22 cellular contexts compared by ENCODE assay signal in the genomic region with DNA sequence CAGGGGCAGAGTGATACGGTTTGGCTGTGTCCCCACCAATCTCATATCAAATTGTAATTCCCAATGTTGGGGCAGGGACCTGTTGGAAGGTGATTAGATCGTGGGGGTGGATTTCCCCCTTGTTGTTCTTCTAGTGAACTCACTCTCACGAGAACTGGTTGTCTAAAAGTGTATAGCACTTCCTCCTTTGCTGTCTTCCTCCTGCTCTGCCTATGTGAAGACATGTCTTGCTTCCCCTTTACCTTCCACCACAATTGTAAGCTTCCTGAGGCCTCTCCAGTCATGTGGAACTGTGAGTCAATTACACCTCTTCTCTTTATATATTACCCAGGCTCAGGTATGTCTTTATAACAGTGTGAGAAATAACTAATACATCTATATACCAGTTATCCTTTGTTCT.
"Had no signal": no experiment of that assay in that cellular context is flagged by ENCODE, and none has a peak within 500 bp of the region (broad histone marks: within the 10 kb centered on the region; RNA-seq: fewer than 3 reads in every experiment).

No MANE protein-coding gene starts in this region.

- H3K36me3 ChIP-seq: ascending aorta, pancreas, thyroid gland, WERI-Rb-1 had no signal

- H3K4me2 ChIP-seq: smooth muscle cell had no signal

- H3K4me3 Mint-ChIP-seq: activated T-cell treated with anti-CD3 and anti-CD28 coated beads, Interleukin-2, amount 50 U/mL, for 72 hours; central memory CD8-positive, alpha-beta T cell; natural killer cell; stimulated activated effector memory CD8-positive, alpha-beta T cell treated with anti-CD3 and anti-CD28 coated beads, Interleukin-12 subunit alpha, Interleukin-12 subunit beta, amount 100 ng/mL, for 72 hours had no signal

- H3K27ac ChIP-seq: ascending aorta, coronary artery, pancreas, thyroid gland, WERI-Rb-1 had no signal

- H3K4me1 Mint-ChIP-seq: central memory CD8-positive, alpha-beta T cell; natural killer cell; stimulated activated effector memory CD8-positive, alpha-beta T cell treated with anti-CD3 and anti-CD28 coated beads, Interleukin-12 subunit alpha, Interleukin-12 subunit beta, amount 100 ng/mL, for 72 hours had no signal

- H3K36me3 Mint-ChIP-seq: natural killer cell; stimulated activated effector memory CD8-positive, alpha-beta T cell treated with anti-CD3 and anti-CD28 coated beads, Interleukin-12 subunit alpha, Interleukin-12 subunit beta, amount 100 ng/mL, for 72 hours had no signal

- DNase-seq: activated CD4-positive, alpha-beta T cell treated with anti-CD3 and anti-CD28 coated beads for 1 hour; activated CD8-positive, alpha-beta memory T cell treated with anti-CD3 and anti-CD28 coated beads for 24 hours; activated CD8-positive, alpha-beta memory T cell treated with anti-CD3 and anti-CD28 coated beads, Interleukin-2, amount 50 U/mL, for 48 hours; activated effector memory CD4-positive, alpha-beta T cell treated with anti-CD3 and anti-CD28 coated beads, Interleukin-2, amount 50 U/mL, for 16 hours; activated naive CD4-positive, alpha-beta T cell treated with anti-CD3 and anti-CD28 coated beads, Interleukin-2, amount 50 U/mL, for 16 hours; activated T-cell treated with anti-CD3 and anti-CD28 coated beads, Interleukin-2, amount 50 U/mL, for 72 hours; erythroblast; foreskin melanocyte; kidney; natural killer cell; pancreas; stimulated activated CD4-positive, alpha-beta T cell treated with anti-CD3 and anti-CD28 coated beads, Interleukin-4, amount 100 ng/mL, for 24 hours; thyroid gland; WERI-Rb-1 had no signal

- H3K27me3 Mint-ChIP-seq: central memory CD8-positive, alpha-beta T cell had no signal

- H3K27me3 ChIP-seq: ascending aorta, pancreas, thyroid gland had no signal

- H3K4me1 ChIP-seq: ascending aorta, pancreas, thyroid gland had no signal

- H3K27ac Mint-ChIP-seq: activated T-cell treated with anti-CD3 and anti-CD28 coated beads, Interleukin-2, amount 50 U/mL, for 72 hours; natural killer cell; stimulated activated effector memory CD8-positive, alpha-beta T cell treated with anti-CD3 and anti-CD28 coated beads, Interleukin-12 subunit alpha, Interleukin-12 subunit beta, amount 100 ng/mL, for 72 hours had no signal

- ATAC-seq: activated T-cell treated with anti-CD3 and anti-CD28 coated beads, Interleukin-2, amount 50 U/mL, for 72 hours; left lobe of liver; natural killer cell; pancreas; sciatic nerve; stimulated activated effector memory CD8-positive, alpha-beta T cell treated with anti-CD3 and anti-CD28 coated beads, Interleukin-12 subunit alpha, Interleukin-12 subunit beta, amount 100 ng/mL, for 72 hours had no signal

- H3K4me3 ChIP-seq: ascending aorta, coronary artery, lung, pancreas, smooth muscle cell, thyroid gland had no signal
